33 cellular contexts compared by ENCODE assay signal in the genomic region with DNA sequence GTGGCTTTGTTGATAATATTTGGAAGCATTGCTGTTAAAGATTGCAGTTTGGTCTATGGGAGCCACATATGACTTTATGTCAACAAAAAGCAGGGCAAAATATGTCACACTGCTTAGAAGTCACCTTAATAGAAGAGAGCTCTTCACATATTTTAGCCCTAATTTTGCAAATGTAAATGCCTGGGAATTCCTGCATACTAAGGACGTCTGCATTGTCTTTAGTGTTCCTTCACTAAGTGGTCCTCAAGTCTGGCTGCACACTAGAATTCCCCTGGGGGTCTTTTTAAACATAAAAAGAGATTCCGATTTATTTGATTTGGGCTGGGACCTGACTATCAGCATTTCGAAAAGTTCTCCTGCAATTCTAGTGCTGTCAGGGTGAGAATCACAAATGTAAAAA.
"Had no signal": no experiment of that assay in that cellular context is flagged by ENCODE, and none has a peak within 500 bp of the region (broad histone marks: within the 10 kb centered on the region; RNA-seq: fewer than 3 reads in every experiment).

No MANE protein-coding gene starts in this region.

- H3K4me1 Mint-ChIP-seq: stimulated activated naive CD8-positive, alpha-beta T cell treated with anti-CD3 and anti-CD28 coated beads, Interleukin-15, amount 100 ng/mL, for 72 hours had no signal

- H3K4me3 ChIP-seq: adrenal gland, body of pancreas, coronary artery, heart left ventricle, left ventricle myocardium inferior, lung, pancreas, prostate gland, skin epidermis, upper lobe of left lung had no signal

- H3K36me3 Mint-ChIP-seq: activated naive CD8-positive, alpha-beta T cell; stimulated activated memory B cell treated with anti-CD40 and anti-IgM and Interleukin-4, amounts not matched to agents 10 μg/mL and 1 μg/mL and 100 μg/mL, for 72 hours had no signal

- H3K27ac ChIP-seq: adrenal gland, body of pancreas, coronary artery, heart left ventricle, left ventricle myocardium inferior, pancreas, prostate gland, skin epidermis, upper lobe of left lung, VCaP had no signal

- H3K4me3 Mint-ChIP-seq: activated naive CD8-positive, alpha-beta T cell; effector memory CD8-positive, alpha-beta T cell; nephron; stimulated activated memory B cell treated with anti-CD40 and anti-IgM and Interleukin-4, amounts not matched to agents 10 μg/mL and 1 μg/mL and 100 μg/mL, for 72 hours; stimulated activated naive CD8-positive, alpha-beta T cell treated with anti-CD3 and anti-CD28 coated beads, Interleukin-15, amount 100 ng/mL, for 72 hours; T-helper 1 cell treated with Interleukin-12 subunit alpha and Interleukin-12 subunit beta and Interleukin-4 antibody, amounts not matched to agents 30 μg/mL and 1 μg/mL, for 36 hours had no signal

- H3K4me1 ChIP-seq: adrenal gland, body of pancreas, heart left ventricle, left ventricle myocardium inferior, pancreas, prostate gland, upper lobe of left lung had no signal

- ATAC-seq: activated CD4-positive, CD25-positive, alpha-beta regulatory T cell treated with anti-CD3 and anti-CD28 coated beads, Interleukin-2, amount 50 U/mL, for 24 hours; body of pancreas; effector memory CD8-positive, alpha-beta T cell; esophagus mucosa; heart left ventricle; pancreas; sciatic nerve; stimulated activated memory B cell treated with anti-CD40 and anti-IgM and Interleukin-4, amounts not matched to agents 10 μg/mL and 1 μg/mL and 100 μg/mL, for 72 hours; stimulated activated naive CD8-positive, alpha-beta T cell treated with anti-CD3 and anti-CD28 coated beads, Interleukin-15, amount 100 ng/mL, for 72 hours had no signal

- H3K27me3 Mint-ChIP-seq: activated naive CD8-positive, alpha-beta T cell; effector memory CD8-positive, alpha-beta T cell; stimulated activated memory B cell treated with anti-CD40 and anti-IgM and Interleukin-4, amounts not matched to agents 10 μg/mL and 1 μg/mL and 100 μg/mL, for 72 hours; stimulated activated naive CD8-positive, alpha-beta T cell treated with anti-CD3 and anti-CD28 coated beads, Interleukin-15, amount 100 ng/mL, for 72 hours had no signal

- H3K27ac Mint-ChIP-seq: activated naive CD8-positive, alpha-beta T cell; effector memory CD8-positive, alpha-beta T cell; nephron; stimulated activated memory B cell treated with anti-CD40 and anti-IgM and Interleukin-4, amounts not matched to agents 10 μg/mL and 1 μg/mL and 100 μg/mL, for 72 hours; stimulated activated naive CD8-positive, alpha-beta T cell treated with anti-CD3 and anti-CD28 coated beads, Interleukin-15, amount 100 ng/mL, for 72 hours; T-helper 1 cell treated with Interleukin-12 subunit alpha and Interleukin-12 subunit beta and Interleukin-4 antibody, amounts not matched to agents 30 μg/mL and 1 μg/mL, for 36 hours had no signal

- H3K27me3 ChIP-seq: adrenal gland, body of pancreas, pancreas, upper lobe of left lung had no signal

- H3K9me3 ChIP-seq: adrenal gland, body of pancreas, heart left ventricle, left ventricle myocardium inferior, pancreas, prostate gland, upper lobe of left lung had no signal

- DNase-seq: activated CD4-positive, alpha-beta T cell treated with anti-CD3 and anti-CD28 coated beads for 48 hours; activated CD4-positive, alpha-beta T cell treated with anti-CD3 and anti-CD28 coated beads, Interleukin-2, amount 50 U/mL, for 48 hours; activated CD8-positive, alpha-beta memory T cell treated with anti-CD3 and anti-CD28 coated beads for 24 hours; activated effector memory CD4-positive, alpha-beta T cell treated with Interleukin-2 at 50 U/mL for 16 hours; activated naive CD4-positive, alpha-beta T cell treated with Interleukin-2 at 50 U/mL for 16 hours; adrenal gland; aorta; body of pancreas; cerebellar nuclear complex; effector memory CD8-positive, alpha-beta T cell; foreskin fibroblast; heart left ventricle; hypothalamus; left ventricle myocardium inferior; pancreas; stimulated activated CD4-positive, alpha-beta T cell treated with anti-CD3 and anti-CD28 coated beads, Interleukin-4, amount 100 ng/mL, for 4 hours; stimulated activated CD8-positive, alpha-beta memory T cell treated with anti-CD3 and anti-CD28 coated beads, Interleukin-4, amount 100 ng/mL, for 48 hours; stimulated activated naive CD8-positive, alpha-beta T cell treated with anti-CD3 and anti-CD28 coated beads, Interleukin-15, amount 100 ng/mL, for 72 hours; substantia nigra; T-helper 9 cell; upper lobe of left lung had no signal

- H3K9me3 Mint-ChIP-seq: nephron; stimulated activated memory B cell treated with anti-CD40 and anti-IgM and Interleukin-4, amounts not matched to agents 10 μg/mL and 1 μg/mL and 100 μg/mL, for 72 hours; stimulated activated naive CD8-positive, alpha-beta T cell treated with anti-CD3 and anti-CD28 coated beads, Interleukin-15, amount 100 ng/mL, for 72 hours; T-helper 1 cell treated with Interleukin-12 subunit alpha and Interleukin-12 subunit beta and Interleukin-4 antibody, amounts not matched to agents 30 μg/mL and 1 μg/mL, for 36 hours had no signal

- H3K36me3 ChIP-seq: adrenal gland, heart left ventricle, left ventricle myocardium inferior, pancreas, prostate gland, upper lobe of left lung had no signal
